In genomic region chr7:31860925-31861324, GRCh38 we compare ENCODE assay signal across 22 cellular contexts.
A peak's percentile ranks its signal among the peaks of the same experiment; 100 is the strongest.
DNase-seq lines count a peak whose midpoint lies in the region; ATAC-seq, FAIRE-seq and TF ChIP-seq lines count a peak whose summit lies in the region.
"Had no signal": no experiment of that assay in that cellular context is flagged by ENCODE, and none has a peak within 500 bp of the region (broad histone marks: within the 10 kb centered on the region; RNA-seq: fewer than 3 reads in every experiment).

No MANE protein-coding gene starts in this region.

- no peaks in the 10 kb centered on the region for H3K9me1 ChIP-seq in IMR-90 (ENCODE audit: insufficient read depth, low read length)

- no peaks in the 10 kb centered on the region; a peak in 1 of 4 replicates for H3K79me1 ChIP-seq in IMR-90 (ENCODE audit: low read depth in 1 of 2, low read length in 2 of 2)

- CTCF ChIA-PET in IMR-90 (lab: Yijun Ruan, JAX): no interaction called here

- H3K36me3 ChIP-seq in IMR-90 (ENCODE audit: control insufficient read depth, insufficient read depth, low read length): 0 out of 2 replicates have a peak, but pooled peaks cover 2% of the 10 kb centered on the region
- H3K36me3 ChIP-seq in bronchial epithelial cell (ENCODE audit: control insufficient read depth, insufficient read depth, low read length): no peaks in the 10 kb centered on the region
- H3K36me3 ChIP-seq: BLaER1 treated with 17β-estradiol and CSF1 and Interleukin-3, amounts not matched to agents 10 nM and 100 nM had no signal

- no peak overlapping the region for H3K9ac ChIP-seq in IMR-90 (ENCODE audit: low read depth, low read length)
- H3K9ac ChIP-seq: BLaER1 treated with 17β-estradiol and CSF1 and Interleukin-3, amounts not matched to agents 10 nM and 100 nM had no signal

- no peak for TF ChIP-seq CTCF in IMR-90 (conservative IDR thresholded peaks at IDR 0.05; ENCODE audit: low read depth, low read length)
- TF ChIP-seq CTCF in bronchial epithelial cell (IDR thresholded peaks at IDR 0.05; ENCODE audit: insufficient read depth, low read length, severe bottlenecking): no peak

- H4K8ac ChIP-seq in IMR-90 (ENCODE audit: low read depth in 2 of 2, low read length in 2 of 2): no peak overlapping the region

- H3K4me2 ChIP-seq in IMR-90 (ENCODE audit: low read depth, low read length): no peak overlapping the region
- H3K4me2 ChIP-seq: BLaER1 treated with 17β-estradiol and CSF1 and Interleukin-3, amounts not matched to agents 10 nM and 100 nM had no signal

- H3K27ac ChIP-seq in IMR-90 (ENCODE audit: insufficient read depth, low read length): no peak overlapping the region
- H3K27ac ChIP-seq: BLaER1 treated with 17β-estradiol and CSF1 and Interleukin-3, amounts not matched to agents 10 nM and 100 nM had no signal

- no peak for TF ChIP-seq POLR2A in IMR-90 (IDR thresholded peaks at IDR 0.05; ENCODE audit: low read depth, low read length)

- in situ Hi-C loops in IMR-90 (cut with MboI; ENCODE audit: low sequenced_read_pairs): no loop called here

- H2BK15ac ChIP-seq in IMR-90 (ENCODE audit: low read depth, low read length): no peak overlapping the region

- H3K9me3 ChIP-seq in IMR-90 (ENCODE audit: control insufficient read depth, insufficient read depth, low read length): peaks cover 2% of the 10 kb centered on the region; the same call in 1 of the 2 replicates
- H3K9me3 ChIP-seq: BLaER1 treated with 17β-estradiol and CSF1 and Interleukin-3, amounts not matched to agents 10 nM and 100 nM had no signal

- WGBS in IMR-90 (ENCODE audit: extremely low coverage in 2 of 2, insufficient read length in 1 of 2), 2 experiments: 100% methylated on average over 1 of the region's 1 CpG; no CpG with 5 or more reads in 1 of the 2 experiments

- H2AFZ ChIP-seq in IMR-90 (replicated peaks; ENCODE audit: low read length, poor library complexity): no peak overlapping the region

- H4K5ac ChIP-seq in IMR-90 (ENCODE audit: low read depth, low read length): no peak overlapping the region

- H3K27me3 ChIP-seq in IMR-90 (ENCODE audit: control insufficient read depth, insufficient read depth, low read length) (no peaks in the 10 kb centered on the region), bronchial epithelial cell (ENCODE audit: control insufficient read depth, insufficient read depth, low read length) (no peaks in the 10 kb centered on the region)
- H3K27me3 ChIP-seq: BLaER1 treated with 17β-estradiol and CSF1 and Interleukin-3, amounts not matched to agents 10 nM and 100 nM had no signal

- H3K18ac ChIP-seq in IMR-90 (ENCODE audit: low read depth, low read length): no peak overlapping the region

- DNase-seq in A172 (ENCODE audit: low spot score) (peak; percentile 64), DMS53 treated with DMSO at 0.1 percent for 48 hours (lab: John Stamatoyannopoulos, UW; ENCODE audit: unreplicated experiment) (peak; percentile 65), IMR-90 (peak; percentile 4), bronchial epithelial cell (ENCODE audit: low read depth) (peak; percentile 15), DMS79 (lab: John Stamatoyannopoulos, UW) (no peak), NCI-H1930 (lab: John Stamatoyannopoulos, UW) (no peak)
- DNase-seq: AML-193; CD4-positive, alpha-beta memory T cell; COR-L47; DND-41; H7; Kasumi-1; MV-4-11; NCI-H2029 treated with DMSO at 0.1 percent for 48 hours; NCI-H2227 treated with DMSO at 0.1 percent for 48 hours; NCI-H526 treated with DMSO at 0.1 percent for 48 hours; SHP77 treated with DMSO at 0.1 percent for 48 hours; T-helper 1 cell had no signal

- no peaks in the 10 kb centered on the region for H4K20me1 ChIP-seq in IMR-90 (ENCODE audit: insufficient read depth, low read length)
- H4K20me1 ChIP-seq: BLaER1 treated with 17β-estradiol and CSF1 and Interleukin-3, amounts not matched to agents 10 nM and 100 nM had no signal

- POLR2A ChIA-PET in IMR-90 (lab: Charles Lee; ENCODE audit: unreplicated experiment): no interaction called here

- FAIRE-seq in bronchial epithelial cell (lab: Jason Lieb, UNC): no peak
- FAIRE-seq: A204.1, GM18507 had no signal

- no peaks in the 10 kb centered on the region; the same call in 1 of the 2 replicates for H3K4me1 ChIP-seq in IMR-90 (ENCODE audit: control insufficient read depth, insufficient read depth, low read length)

- no peak overlapping the region for H3K23ac ChIP-seq in IMR-90 (ENCODE audit: low read depth, low read length)

- intact Hi-C loops in IMR-90 (cut with micrococcal nuclease): no loop called here

- H4K91ac ChIP-seq in IMR-90 (ENCODE audit: insufficient read depth, low read depth, low read length): no peak overlapping the region

- no peak overlapping the region for H2AK9ac ChIP-seq in IMR-90 (replicated peaks; ENCODE audit: low read depth, low read length, poor library complexity)

- no peak for ATAC-seq in IMR-90 (ENCODE audit: low read depth)
- no peak for ATAC-seq in HG03175 (IDR thresholded peaks at IDR 0.05; ENCODE audit: unreplicated experiment)

- H3K56ac ChIP-seq in IMR-90 (ENCODE audit: extremely low read depth, insufficient read depth, low read length): no peak overlapping the region

- no peak for TF ChIP-seq RAD21 in IMR-90 (IDR thresholded peaks at IDR 0.05; ENCODE audit: low read length)

- H3K14ac ChIP-seq in IMR-90 (replicated peaks; ENCODE audit: low read depth, low read length): no peak overlapping the region

- H2BK120ac ChIP-seq in IMR-90 (ENCODE audit: low read depth, low read length): no peak overlapping the region

- no peak overlapping the region for H2BK20ac ChIP-seq in IMR-90 (ENCODE audit: low read depth, low read length)

- H2BK5ac ChIP-seq in IMR-90 (ENCODE audit: low read depth, low read length, poor library complexity, severe bottlenecking): no peak overlapping the region

- dilution Hi-C loops in IMR-90 (cut with HindIII; ENCODE audit: low sequenced_read_pairs, unreplicated experiment): no loop called here

- H3K4ac ChIP-seq in IMR-90 (ENCODE audit: low read depth, low read length): no peak overlapping the region

- BruUV-seq in IMR-90 (replicated peaks; lab: Mats Ljungman, UMichigan): no TSS peak

- H3K4me3 ChIP-seq in IMR-90 (ENCODE audit: insufficient read depth, low read depth, low read length) (no peak overlapping the region), bronchial epithelial cell (ENCODE audit: low read depth, low read length) (no peak overlapping the region)
- H3K4me3 ChIP-seq: BLaER1 treated with 17β-estradiol and CSF1 and Interleukin-3, amounts not matched to agents 10 nM and 100 nM had no signal

- H2AK5ac ChIP-seq in IMR-90 (ENCODE audit: low read depth, low read length): no peak overlapping the region

TF ChIP-seq in IMR-90, 13 proteins besides CTCF, POLR2A, EP300 and RAD21:
- TF ChIP-seq CHD1 (IDR thresholded peaks at IDR 0.05; ENCODE audit: low read depth, low read length): no peak
- no peak for TF ChIP-seq MXI1 (IDR thresholded peaks at IDR 0.05; ENCODE audit: borderline replicate concordance, low read depth, low read length)
- TF ChIP-seq RFX5 (IDR thresholded peaks at IDR 0.05; ENCODE audit: low read depth, low read length): no peak
- no peak for TF ChIP-seq ELK1 (IDR thresholded peaks at IDR 0.05; ENCODE audit: borderline replicate concordance, low read depth, low read length)
- TF ChIP-seq CEBPB (IDR thresholded peaks at IDR 0.05; ENCODE audit: low read depth, low read length): no peak
- TF ChIP-seq MAFK (IDR thresholded peaks at IDR 0.05; ENCODE audit: low read depth, low read length): no peak
- TF ChIP-seq USF2 (IDR thresholded peaks at IDR 0.05; ENCODE audit: low read depth, low read length): no peak
- no peak for TF ChIP-seq RCOR1 (IDR thresholded peaks at IDR 0.05; ENCODE audit: insufficient replicate concordance, low read length)
- no peak for TF ChIP-seq BHLHE40 (IDR thresholded peaks at IDR 0.05; ENCODE audit: low read depth, low read length)
- no peak for TF ChIP-seq MAZ (IDR thresholded peaks at IDR 0.05; ENCODE audit: borderline replicate concordance, low read depth, low read length)
- TF ChIP-seq SMC3 (IDR thresholded peaks at IDR 0.05; ENCODE audit: low read depth, low read length): no peak
- TF ChIP-seq NFE2L2 (IDR thresholded peaks at IDR 0.05; ENCODE audit: low read depth, low read length): no peak
- no peak for TF ChIP-seq FOS (IDR thresholded peaks at IDR 0.05; ENCODE audit: low read depth, low read length)

Comparison
In these comparisons a context has a peak if more than half of its experiments do, and no peak if none do; other contexts are left out.
1. DNase-seq: peak in A172 (single experiment), DMS53 treated with DMSO at 0.1 percent for 48 hours (single experiment), IMR-90 (single experiment) and bronchial epithelial cell (single experiment); none in DMS79 (single experiment) and NCI-H1930 (0 of 2).